ENCODE assay signal across 11 cellular contexts in genomic region chr11:12158926-12159325, GRCh38. TPM values are rescaled to one million over a fixed set of nuclear protein-coding genes. Genes with fewer than 3 reads are reported as not detected.
DNase-seq lines count a peak whose midpoint lies in the region; ATAC-seq, FAIRE-seq and TF ChIP-seq lines count a peak whose summit lies in the region.
"Had no signal": no experiment of that assay in that cellular context is flagged by ENCODE, and none has a peak within 500 bp of the region (broad histone marks: within the 10 kb centered on the region; RNA-seq: fewer than 3 reads in every experiment).

No MANE protein-coding gene starts in this region.

- H3K4me1 ChIP-seq in fibroblast of lung (ENCODE audit: control insufficient read depth, extremely low read depth, insufficient read depth, low read length) (peaks cover 56% of the 10 kb centered on the region), aorta (ENCODE audit: control insufficient read depth in 1 of 2, insufficient read depth in 2 of 2, low read length in 2 of 2) (peaks cover 7 to 35% of the 10 kb centered on the region in 2 donors)

- H3K36me3 ChIP-seq in fibroblast of lung (ENCODE audit: control insufficient read depth, insufficient read depth, low read length): peaks cover 12% of the 10 kb centered on the region
- H3K36me3 ChIP-seq in aorta (ENCODE audit: control insufficient read depth in 1 of 2, insufficient read depth in 2 of 2, low read length in 1 of 2): peaks cover 0 to 14% of the 10 kb centered on the region in 2 donors

- H3K27ac ChIP-seq in fibroblast of lung (ENCODE audit: insufficient read depth, low read length) (peak overlapping the region; percentile 88), aorta (ENCODE audit: low read depth in 1 of 2, low read length in 2 of 2) (peak overlapping the region; percentile 83 to 84)

- H3K4me3 ChIP-seq in fibroblast of lung (replicated peaks in 1 of 4; ENCODE audit: control extremely low read depth in 1 of 4, insufficient read depth in 1 of 4, low read depth in 3 of 4, low read length in 4 of 4) (no peak overlapping the region), aorta (ENCODE audit: low read length in 2 of 2) (no peak overlapping the region)

- peak overlapping the region; percentile 17 for H3K9ac ChIP-seq in fibroblast of lung (ENCODE audit: insufficient read depth, low read length)

- peaks cover 29% of the 10 kb centered on the region for H3K79me2 ChIP-seq in fibroblast of lung (ENCODE audit: control insufficient read depth, insufficient read depth, low read length)

- intact Hi-C loops in Right ventricle myocardium inferior (cut with DNase I): loop anchor here (2.0 kb wide), 1 partner anchor 48 kb away; the partner anchor contains the start of gene MICAL2
- intact Hi-C loops in cardiac septum (cut with DNase I): loop anchor here (5.0 kb wide), 2 partner anchors 57 to 78 kb away; no protein-coding TSS in a partner anchor
- intact Hi-C loops in aorta (cut with DNase I): no loop called here
- intact Hi-C loops in posterior cingulate gyrus (cut with DNase I): no loop called here

- 11 to 23% methylated on average over 6 of the region's 6 CpGs for WGBS in aorta, 2 donors

- H3K27me3 ChIP-seq in fibroblast of lung (ENCODE audit: control insufficient read depth, insufficient read depth, low read length) (no peaks in the 10 kb centered on the region), aorta (ENCODE audit: control insufficient read depth in 1 of 2, insufficient read depth in 2 of 2, low read length in 1 of 2) (no peaks in the 10 kb centered on the region)

- DNase-seq in Right ventricle myocardium inferior (ENCODE audit: missing footprints): no peak
- no peak for DNase-seq in cardiac septum (ENCODE audit: low spot score)
- DNase-seq in fibroblast of lung (ENCODE audit: low read depth in 2 of 2): peak; percentile 60
- DNase-seq in omental fat pad (ENCODE audit: low spot score): no peak
- no peak for DNase-seq in aorta
- no peak for DNase-seq in GDM1 (lab: John Stamatoyannopoulos, UW)
- no peak for DNase-seq in HTR-8/SVneo (ENCODE audit: insufficient read length, low spot score)
- no peak for DNase-seq in posterior cingulate gyrus
- DNase-seq: GF-D8, NCI-H146, nephron progenitor cell had no signal

- no peak overlapping the region for H2AFZ ChIP-seq in fibroblast of lung (ENCODE audit: low read length)

- no peaks in the 10 kb centered on the region for H4K20me1 ChIP-seq in fibroblast of lung (ENCODE audit: control insufficient read depth, extremely low read depth, insufficient read depth, low read length)

- TF ChIP-seq CTCF in fibroblast of lung (conservative IDR thresholded peaks at IDR 0.05 in 1 of 2, IDR thresholded peaks at IDR 0.05 in 1 of 2; ENCODE audit: low read depth in 1 of 2, low read length in 2 of 2) (no peak), omental fat pad (IDR thresholded peaks at IDR 0.05) (no peak)

- H3K9me3 ChIP-seq in fibroblast of lung (ENCODE audit: control insufficient read depth, insufficient read depth, low read depth, low read length) (no peaks in the 10 kb centered on the region), aorta (ENCODE audit: control insufficient read depth, low read length) (no peaks in the 10 kb centered on the region)

- FAIRE-seq in HTR-8/SVneo (lab: Jason Lieb, UNC): no peak

- ATAC-seq in Right ventricle myocardium inferior (peak; percentile 46), omental fat pad (ENCODE audit: low FRiP score) (peak; percentile 16), aorta (ENCODE audit: low FRiP score) (no peak)

- peak overlapping the region; percentile 61 for H3K4me2 ChIP-seq in fibroblast of lung (ENCODE audit: extremely low read depth, insufficient read depth, low read length)

RNA-seq across cellular contexts. Expression of gene MICAL2, which starts 48.5 kb away (rescaled TPM):
- total RNA-seq in Right ventricle myocardium inferior: 42.0 TPM
- total RNA-seq in cardiac septum: 98.7 TPM
- 88.6 and 275 TPM in 2 replicates for total RNA-seq in fibroblast of lung
- polyA plus RNA-seq in fibroblast of lung: 78.5 and 120 TPM in 2 replicates
- polyA plus RNA-seq in fibroblast of lung (2012): 125 and 167 TPM in 2 replicates
- polyA minus RNA-seq in fibroblast of lung (ENCODE audit: low replicate concordance): 234 and 390 TPM in 2 replicates
- total RNA-seq in omental fat pad: 100 to 1,000 TPM in 1 of 4 donors, 10 to 100 TPM in 3; 34.3 to 143 (median 57.0) TPM
- 100 to 1,000 TPM; 315 to 605 TPM for total RNA-seq in aorta
- 100 to 1,000 TPM in 1 of 2 donors, 10 to 100 TPM in 1; 87.7 to 245 TPM for polyA plus RNA-seq in aorta

Comparison
In these comparisons a context has a peak if more than half of its experiments do, and no peak if none do; other contexts are left out.
1. DNase-seq: peak in fibroblast of lung (2 of 2); none in Right ventricle myocardium inferior (single experiment), cardiac septum (single experiment), omental fat pad (single experiment), aorta (0 of 2), GDM1 (single experiment), HTR-8/SVneo (single experiment) and posterior cingulate gyrus (0 of 10).
2. intact Hi-C loops: an anchor here in Right ventricle myocardium inferior (2.0 kb wide) and cardiac septum (5.0 kb wide); none called in aorta and posterior cingulate gyrus.